Comparison of ENCODE assay signal across 9 cellular contexts in the genomic region with DNA sequence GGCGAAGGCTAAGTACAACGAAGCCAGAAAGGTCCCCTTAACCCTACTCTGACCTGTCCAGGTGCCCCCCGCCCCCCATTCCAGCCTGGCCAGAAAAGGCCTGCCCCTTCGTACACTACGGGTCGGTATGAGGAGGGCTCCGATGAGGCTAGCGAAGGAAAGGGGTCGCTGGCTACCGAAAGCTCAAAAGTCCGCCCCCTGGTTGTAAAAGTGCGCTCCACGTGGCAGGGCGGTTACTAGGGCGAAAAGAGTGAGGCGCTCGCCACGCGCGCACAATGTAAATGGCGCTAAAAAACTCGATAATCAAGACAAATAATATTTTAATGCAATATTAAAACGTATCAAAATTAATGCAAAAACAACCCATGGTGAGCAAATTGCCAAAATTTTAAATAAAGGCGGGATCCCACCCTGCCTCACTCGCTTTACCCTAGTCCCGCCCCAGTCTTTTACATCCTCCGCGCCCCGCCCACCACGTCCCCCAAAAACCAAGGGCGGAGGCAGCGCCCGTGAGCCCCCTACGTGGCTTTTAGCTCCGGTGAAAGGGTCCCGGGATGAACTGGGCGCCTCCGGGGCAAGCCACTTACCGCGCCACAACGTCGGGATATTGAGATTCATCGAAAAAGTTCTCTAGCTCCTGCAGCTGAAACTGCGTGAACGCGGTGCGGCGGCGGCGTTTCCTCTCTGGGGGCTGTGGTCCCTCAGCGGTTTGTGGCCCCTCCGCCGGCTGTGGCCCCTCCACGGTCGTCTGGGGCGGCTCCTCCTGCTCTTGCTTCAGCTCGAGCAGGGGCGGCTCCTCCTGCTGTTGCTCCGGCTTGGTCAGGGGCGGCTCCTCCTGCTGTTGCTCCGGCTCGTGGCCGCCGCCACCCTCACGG. TPM values are rescaled to one million over a fixed set of nuclear protein-coding genes. Genes with fewer than 3 reads are reported as not detected.
DNase-seq lines count a peak whose midpoint lies in the region; ATAC-seq lines count a peak whose summit lies in the region.
"Had no signal": no experiment of that assay in that cellular context is flagged by ENCODE, and none has a peak within 500 bp of the region (broad histone marks: within the 10 kb centered on the region; RNA-seq: fewer than 3 reads in every experiment).

No MANE protein-coding gene starts in this region.

- H3K27ac ChIP-seq in iPS-20b (ENCODE audit: low read length), result no peak overlapping the region

- H3K27me3 ChIP-seq in iPS-20b (ENCODE audit: insufficient read depth, low read length), result peaks cover 97% of the 10 kb centered on the region

- H3K36me3 Mint-ChIP-seq in activated CD4-positive, alpha-beta T cell treated with anti-CD3 and anti-CD28 coated beads, Interleukin-2, amount 10 ng/mL, durations not matched to agents 24 days and 14 days (ENCODE audit: low read depth), result no peaks in the 10 kb centered on the region

- H3K9me3 ChIP-seq in iPS-20b (ENCODE audit: insufficient read depth, low read depth, low read length), result no peaks in the 10 kb centered on the region

- H3K9ac ChIP-seq in iPS-20b (ENCODE audit: low read depth, low read length), result no peak overlapping the region

- in situ Hi-C loops in KBM-7 (cut with MboI; ENCODE audit: low pct_unique_long_range_greater_than_20kb, low sequenced_read_pairs), result no loop called here
- in situ Hi-C loops in G401 (cut with HindIII; ENCODE audit: low sequenced_read_pairs), result no loop called here

- H3K4me3 ChIP-seq in iPS-20b (ENCODE audit: low read length), result peak overlapping the region; percentile 46; the same call in 1 of the 2 replicates

- intact Hi-C loops in activated CD4-positive, alpha-beta T cell treated with anti-CD3 and anti-CD28 coated beads, Interleukin-2, amount 10 ng/mL, durations not matched to agents 24 days and 14 days (cut with micrococcal nuclease), result no loop called here

- H3K4me3 Mint-ChIP-seq in activated CD4-positive, alpha-beta T cell treated with anti-CD3 and anti-CD28 coated beads, Interleukin-2, amount 10 ng/mL, durations not matched to agents 24 days and 14 days, result peak overlapping the region; percentile 74
- H3K4me3 Mint-ChIP-seq in stimulated activated naive CD8-positive, alpha-beta T cell treated with anti-CD3 and anti-CD28 coated beads, Interleukin-15, amount 100 ng/mL, for 72 hours, result peak overlapping the region; percentile 79 to 80

- H3K9me3 Mint-ChIP-seq in activated CD4-positive, alpha-beta T cell treated with anti-CD3 and anti-CD28 coated beads, Interleukin-2, amount 10 ng/mL, durations not matched to agents 24 days and 14 days, result no peaks in the 10 kb centered on the region
- no peaks in the 10 kb centered on the region for H3K9me3 Mint-ChIP-seq in stimulated activated naive CD8-positive, alpha-beta T cell treated with anti-CD3 and anti-CD28 coated beads, Interleukin-15, amount 100 ng/mL, for 72 hours

- H3K27me3 Mint-ChIP-seq in activated CD4-positive, alpha-beta T cell treated with anti-CD3 and anti-CD28 coated beads, Interleukin-2, amount 10 ng/mL, durations not matched to agents 24 days and 14 days, result peaks cover 35% of the 10 kb centered on the region
- peaks cover 29% of the 10 kb centered on the region for H3K27me3 Mint-ChIP-seq in stimulated activated naive CD8-positive, alpha-beta T cell treated with anti-CD3 and anti-CD28 coated beads, Interleukin-15, amount 100 ng/mL, for 72 hours

- peaks cover 5% of the 10 kb centered on the region for H3K4me1 Mint-ChIP-seq in activated CD4-positive, alpha-beta T cell treated with anti-CD3 and anti-CD28 coated beads, Interleukin-2, amount 10 ng/mL, durations not matched to agents 24 days and 14 days
- peaks cover 12% of the 10 kb centered on the region for H3K4me1 Mint-ChIP-seq in stimulated activated naive CD8-positive, alpha-beta T cell treated with anti-CD3 and anti-CD28 coated beads, Interleukin-15, amount 100 ng/mL, for 72 hours

- no peak overlapping the region for H3K27ac Mint-ChIP-seq in activated CD4-positive, alpha-beta T cell treated with anti-CD3 and anti-CD28 coated beads, Interleukin-2, amount 10 ng/mL, durations not matched to agents 24 days and 14 days
- no peak overlapping the region for H3K27ac Mint-ChIP-seq in stimulated activated naive CD8-positive, alpha-beta T cell treated with anti-CD3 and anti-CD28 coated beads, Interleukin-15, amount 100 ng/mL, for 72 hours

- no peaks in the 10 kb centered on the region for H3K36me3 ChIP-seq in iPS-20b (ENCODE audit: insufficient read depth, low read depth, low read length)

- peak; percentile 51 for DNase-seq in activated CD4-positive, alpha-beta T cell treated with anti-CD3 and anti-CD28 coated beads, Interleukin-2, amount 10 ng/mL, durations not matched to agents 24 days and 14 days
- no peak for DNase-seq in activated CD4-positive, alpha-beta T cell treated with anti-CD3 and anti-CD28 coated beads for 1 hour
- DNase-seq in activated T-cell treated with anti-CD3 and anti-CD28 coated beads, Interleukin-2, amount 50 U/mL, for 48 hours, result peak; percentile 25 to 32
- DNase-seq in stimulated activated naive CD8-positive, alpha-beta T cell treated with anti-CD3 and anti-CD28 coated beads, Interleukin-15, amount 100 ng/mL, for 72 hours, result no peak
- DNase-seq in central memory CD4-positive, alpha-beta T cell, result no peak
- no peak for DNase-seq in KBM-7
- no peak for DNase-seq in G401 (ENCODE audit: low spot score)
- DNase-seq: NCI-H1092 treated with DMSO at 0.1 percent for 48 hours had no signal

- no peaks in the 10 kb centered on the region for H3K4me1 ChIP-seq in iPS-20b (ENCODE audit: insufficient read depth, low read length)

- ATAC-seq in stimulated activated naive CD8-positive, alpha-beta T cell treated with anti-CD3 and anti-CD28 coated beads, Interleukin-15, amount 100 ng/mL, for 72 hours, result no peak

RNA-seq across cellular contexts. Expression of gene ESX1, which starts 0.9 kb away (rescaled TPM):
- total RNA-seq in activated CD4-positive, alpha-beta T cell treated with anti-CD3 and anti-CD28 coated beads, Interleukin-2, amount 10 ng/mL, durations not matched to agents 24 days and 14 days, result not detected in 2 replicates
- not detected in 2 replicates for total RNA-seq in G401 (2014; rRNA removed; shearing (Covaris generic))

Comparison
In these comparisons a context has a peak if more than half of its experiments do, and no peak if none do; other contexts are left out.
1. DNase-seq: peak in activated CD4-positive, alpha-beta T cell treated with anti-CD3 and anti-CD28 coated beads, Interleukin-2, amount 10 ng/mL, durations not matched to agents 24 days and 14 days (single experiment) and activated T-cell treated with anti-CD3 and anti-CD28 coated beads, Interleukin-2, amount 50 U/mL, for 48 hours (2 of 2); none in activated CD4-positive, alpha-beta T cell treated with anti-CD3 and anti-CD28 coated beads for 1 hour (single experiment), stimulated activated naive CD8-positive, alpha-beta T cell treated with anti-CD3 and anti-CD28 coated beads, Interleukin-15, amount 100 ng/mL, for 72 hours (0 of 2), central memory CD4-positive, alpha-beta T cell (single experiment), KBM-7 (single experiment) and G401 (single experiment).